Comparison of ENCODE assay signal across 8 cellular contexts in genomic region chr12:94460594-94460959, GRCh38. TPM values are rescaled to one million over a fixed set of nuclear protein-coding genes. Genes with fewer than 3 reads are reported as not detected.
A peak's percentile ranks its signal among the peaks of the same experiment; 100 is the strongest.
DNase-seq lines count a peak whose midpoint lies in the region; ATAC-seq and TF ChIP-seq lines count a peak whose summit lies in the region.

No MANE protein-coding gene starts in this region.

- peaks cover 5% of the 10 kb centered on the region for H3K9me3 Mint-ChIP-seq in activated naive CD4-positive, alpha-beta T cell treated with anti-CD3 and anti-CD28 coated beads, Interleukin-2, amount 50 U/mL, for 24 hours
- no peaks in the 10 kb centered on the region for H3K9me3 Mint-ChIP-seq in type B pancreatic cell

- H3K4me3 ChIP-seq in adipocyte (ENCODE audit: low read length), result peak overlapping the region; percentile 87
- peak overlapping the region; percentile 85 for H3K4me3 ChIP-seq in lower leg skin (ENCODE audit: low read depth, poor library complexity, severe bottlenecking)

- H3K4me3 Mint-ChIP-seq in activated naive CD4-positive, alpha-beta T cell treated with anti-CD3 and anti-CD28 coated beads, Interleukin-2, amount 50 U/mL, for 24 hours, result peak overlapping the region; percentile 86
- peak overlapping the region; percentile 97 for H3K4me3 Mint-ChIP-seq in type B pancreatic cell

- ATAC-seq in GM18867 (IDR thresholded peaks at IDR 0.05; ENCODE audit: unreplicated experiment) (no peak), HG03342 (IDR thresholded peaks at IDR 0.05; ENCODE audit: unreplicated experiment) (no peak)

- no peak for TF ChIP-seq POLR2A in lower leg skin (IDR thresholded peaks at IDR 0.05)

- no peak for DNase-seq in activated naive CD4-positive, alpha-beta T cell (lab: John Stamatoyannopoulos, UW)
- DNase-seq in adipocyte (ENCODE audit: low read depth) (no peak), lower leg skin (ENCODE audit: low spot score in 2 of 2) (no peak), type B pancreatic cell (ENCODE audit: extremely low spot score, unreplicated experiment) (no peak), NCI-H774 (lab: John Stamatoyannopoulos, UW) (no peak)

- no peaks in the 10 kb centered on the region for H3K27me3 ChIP-seq in adipocyte (replicated peaks; ENCODE audit: control insufficient read depth, insufficient read depth, low read length)

- peaks cover 11% of the 10 kb centered on the region for H3K4me1 ChIP-seq in adipocyte (ENCODE audit: control insufficient read depth, insufficient read depth, low read length)

- no peak for TF ChIP-seq CTCF in lower leg skin (IDR thresholded peaks at IDR 0.05)
- TF ChIP-seq CTCF in type B pancreatic cell (conservative IDR thresholded peaks at IDR 0.05), result no peak

- peak overlapping the region; percentile 33 for H3K27ac Mint-ChIP-seq in activated naive CD4-positive, alpha-beta T cell treated with anti-CD3 and anti-CD28 coated beads, Interleukin-2, amount 50 U/mL, for 24 hours
- H3K27ac Mint-ChIP-seq in type B pancreatic cell, result peak overlapping the region; percentile 49

- no peaks in the 10 kb centered on the region for H3K36me3 ChIP-seq in adipocyte (ENCODE audit: control insufficient read depth, insufficient read depth, low read length, severe bottlenecking)

- WGBS in lower leg skin, 2 donors, result 13 to 20% methylated on average over 6 of the region's 6 CpGs

- H3K4me1 Mint-ChIP-seq in activated naive CD4-positive, alpha-beta T cell treated with anti-CD3 and anti-CD28 coated beads, Interleukin-2, amount 50 U/mL, for 24 hours, result peaks cover 30% of the 10 kb centered on the region
- peaks cover 18% of the 10 kb centered on the region for H3K4me1 Mint-ChIP-seq in type B pancreatic cell (ENCODE audit: unreplicated experiment)

- H3K27me3 Mint-ChIP-seq in activated naive CD4-positive, alpha-beta T cell treated with anti-CD3 and anti-CD28 coated beads, Interleukin-2, amount 50 U/mL, for 24 hours, result peaks cover 2% of the 10 kb centered on the region
- H3K27me3 Mint-ChIP-seq in type B pancreatic cell, result no peaks in the 10 kb centered on the region

- intact Hi-C loops in lower leg skin (cut with DNase I; ENCODE audit: low total_unique reads), result no loop called here

- peaks cover 15% of the 10 kb centered on the region for H3K36me3 Mint-ChIP-seq in activated naive CD4-positive, alpha-beta T cell treated with anti-CD3 and anti-CD28 coated beads, Interleukin-2, amount 50 U/mL, for 24 hours
- peaks cover 15% of the 10 kb centered on the region for H3K36me3 Mint-ChIP-seq in type B pancreatic cell

- H3K9ac ChIP-seq in adipocyte (ENCODE audit: low read length), result peak overlapping the region; percentile 88

- no peaks in the 10 kb centered on the region for H3K9me3 ChIP-seq in adipocyte (ENCODE audit: control insufficient read depth, low read length)

RNA-seq across cellular contexts. Expression of gene CEP83, which starts 0.9 kb away (rescaled TPM):
- total RNA-seq in lower leg skin, result 1 to 10 TPM; 2.8 to 7.9 (median 6.5) TPM
- 9.7 and 22.1 TPM in 2 replicates for total RNA-seq in type B pancreatic cell (ENCODE audit: low replicate concordance)
